ENCODE assay signal across 1 cellular context in genomic region chr1:151108331-151108730, GRCh38.
A peak's percentile ranks its signal among the peaks of the same experiment; 100 is the strongest.
TF ChIP-seq lines count a peak whose summit lies in the region.

No MANE protein-coding gene starts in this region.

TF ChIP-seq in HepG2, 621 proteins besides CTCF, POLR2A, EP300 and RAD21 (continued from another document and continues in another):
- TF ChIP-seq, protein P1, sequence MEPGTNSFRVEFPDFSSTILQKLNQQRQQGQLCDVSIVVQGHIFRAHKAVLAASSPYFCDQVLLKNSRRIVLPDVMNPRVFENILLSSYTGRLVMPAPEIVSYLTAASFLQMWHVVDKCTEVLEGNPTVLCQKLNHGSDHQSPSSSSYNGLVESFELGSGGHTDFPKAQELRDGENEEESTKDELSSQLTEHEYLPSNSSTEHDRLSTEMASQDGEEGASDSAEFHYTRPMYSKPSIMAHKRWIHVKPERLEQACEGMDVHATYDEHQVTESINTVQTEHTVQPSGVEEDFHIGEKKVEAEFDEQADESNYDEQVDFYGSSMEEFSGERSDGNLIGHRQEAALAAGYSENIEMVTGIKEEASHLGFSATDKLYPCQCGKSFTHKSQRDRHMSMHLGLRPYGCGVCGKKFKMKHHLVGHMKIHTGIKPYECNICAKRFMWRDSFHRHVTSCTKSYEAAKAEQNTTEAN (CRISPR knock-in tag; conservative IDR thresholded peaks at IDR 0.05), result peak; percentile 80
- TF ChIP-seq ZNF678 (CRISPR knock-in tag; IDR thresholded peaks at IDR 0.05), result no peak
- no peak for TF ChIP-seq ZNF530 (CRISPR knock-in tag; IDR thresholded peaks at IDR 0.05; ENCODE audit: low read depth)
- 0 out of 2 replicates have a peak, but pooled peaks have one; percentile 31 for TF ChIP-seq ZGPAT (CRISPR knock-in tag; IDR thresholded peaks at IDR 0.05)
- no peak for TF ChIP-seq BHLHE40 (IDR thresholded peaks at IDR 0.05; ENCODE audit: low read length)
- TF ChIP-seq ZNF350 (CRISPR knock-in tag; IDR thresholded peaks at IDR 0.05; ENCODE audit: borderline replicate concordance, low read depth), result peak; percentile 39; the same call in 1 of the 2 replicates
- 0 out of 2 replicates have a peak, but pooled peaks have one; percentile 43 for TF ChIP-seq ZNF580 (CRISPR knock-in tag; IDR thresholded peaks at IDR 0.05; ENCODE audit: borderline replicate concordance, low read depth)
- no peak for TF ChIP-seq ATRX (CRISPR knock-in tag; IDR thresholded peaks at IDR 0.05; ENCODE audit: borderline replicate concordance)
- peak; percentile 56; the same call in 1 of the 2 replicates for TF ChIP-seq FOXK1 (CRISPR knock-in tag; IDR thresholded peaks at IDR 0.05; ENCODE audit: borderline replicate concordance, low read depth)
- TF ChIP-seq ZNF329 (CRISPR knock-in tag; IDR thresholded peaks at IDR 0.05; ENCODE audit: low read depth), result no peak
- no peak for TF ChIP-seq PAF1 (CRISPR knock-in tag; IDR thresholded peaks at IDR 0.05)
- no peak for TF ChIP-seq ZNF326 (CRISPR knock-in tag; IDR thresholded peaks at IDR 0.05; ENCODE audit: borderline replicate concordance)
- TF ChIP-seq ARHGAP35 (CRISPR knock-in tag; IDR thresholded peaks at IDR 0.05; ENCODE audit: borderline replicate concordance), result no peak
- no peak for TF ChIP-seq CBX1 (IDR thresholded peaks at IDR 0.05; ENCODE audit: low read depth)
- TF ChIP-seq RARA (CRISPR knock-in tag; IDR thresholded peaks at IDR 0.05), result peak; percentile 75
- no peak for TF ChIP-seq FOXP1 (IDR thresholded peaks at IDR 0.05)
- peak; percentile 32; the same call in 1 of the 2 replicates for TF ChIP-seq FOXP1 (CRISPR knock-in tag; IDR thresholded peaks at IDR 0.05)
- TF ChIP-seq SOX13 (IDR thresholded peaks at IDR 0.05), result no peak
- TF ChIP-seq SOX13 (CRISPR knock-in tag; conservative IDR thresholded peaks at IDR 0.05 in 1 of 2, IDR thresholded peaks at IDR 0.05 in 1 of 2), result peak in 1 of 2 experiments; percentile 52; a peak in 1 of 4 replicates
- peak; percentile 32; the same call in 1 of the 2 replicates for TF ChIP-seq ZMYM4 (CRISPR knock-in tag; IDR thresholded peaks at IDR 0.05)
- TF ChIP-seq, protein P2, sequence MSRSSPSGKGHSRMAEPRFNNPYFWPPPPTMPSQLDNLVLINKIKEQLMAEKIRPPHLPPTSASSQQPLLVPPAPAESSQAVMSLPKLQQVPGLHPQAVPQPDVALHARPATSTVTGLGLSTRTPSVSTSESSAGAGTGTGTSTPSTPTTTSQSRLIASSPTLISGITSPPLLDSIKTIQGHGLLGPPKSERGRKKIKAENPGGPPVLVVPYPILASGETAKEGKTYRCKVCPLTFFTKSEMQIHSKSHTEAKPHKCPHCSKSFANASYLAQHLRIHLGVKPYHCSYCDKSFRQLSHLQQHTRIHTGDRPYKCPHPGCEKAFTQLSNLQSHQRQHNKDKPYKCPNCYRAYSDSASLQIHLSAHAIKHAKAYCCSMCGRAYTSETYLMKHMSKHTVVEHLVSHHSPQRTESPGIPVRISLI (CRISPR knock-in tag; IDR thresholded peaks at IDR 0.05; ENCODE audit: borderline replicate concordance), result peak; percentile 35; the same call in 1 of the 2 replicates
- no peak for TF ChIP-seq ZNF143 (CRISPR knock-in tag; IDR thresholded peaks at IDR 0.05)
- no peak for TF ChIP-seq PAWR (CRISPR knock-in tag; IDR thresholded peaks at IDR 0.05; ENCODE audit: borderline replicate concordance)
- peak; percentile 42; the same call in 1 of the 2 replicates for TF ChIP-seq RXRB (CRISPR knock-in tag; IDR thresholded peaks at IDR 0.05; ENCODE audit: borderline replicate concordance)
- TF ChIP-seq, protein P3, sequence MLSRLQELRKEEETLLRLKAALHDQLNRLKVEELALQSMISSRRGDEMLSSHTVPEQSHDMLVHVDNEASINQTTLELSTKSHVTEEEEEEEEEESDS (CRISPR knock-in tag; IDR thresholded peaks at IDR 0.05; ENCODE audit: borderline replicate concordance), result no peak
- no peak for TF ChIP-seq GTF2F1 (IDR thresholded peaks at IDR 0.05; ENCODE audit: low read length)
- TF ChIP-seq SMARCC2 (IDR thresholded peaks at IDR 0.05), result no peak
- TF ChIP-seq HNF1A (IDR thresholded peaks at IDR 0.05; ENCODE audit: low read depth), result no peak
- no peak for TF ChIP-seq HNF1A (CRISPR knock-in tag; IDR thresholded peaks at IDR 0.05; ENCODE audit: borderline replicate concordance)
- TF ChIP-seq ARNT2 (CRISPR knock-in tag; IDR thresholded peaks at IDR 0.05; ENCODE audit: low read depth), result no peak
- TF ChIP-seq KDM1A (CRISPR knock-in tag; IDR thresholded peaks at IDR 0.05), result peak; percentile 63; the same call in 1 of the 2 replicates
- TF ChIP-seq HOXD1 (CRISPR knock-in tag; IDR thresholded peaks at IDR 0.05), result no peak
- TF ChIP-seq HDAC1 (CRISPR knock-in tag; IDR thresholded peaks at IDR 0.05), result 0 out of 2 replicates have a peak, but pooled peaks have one; percentile 40
- TF ChIP-seq, protein P4, sequence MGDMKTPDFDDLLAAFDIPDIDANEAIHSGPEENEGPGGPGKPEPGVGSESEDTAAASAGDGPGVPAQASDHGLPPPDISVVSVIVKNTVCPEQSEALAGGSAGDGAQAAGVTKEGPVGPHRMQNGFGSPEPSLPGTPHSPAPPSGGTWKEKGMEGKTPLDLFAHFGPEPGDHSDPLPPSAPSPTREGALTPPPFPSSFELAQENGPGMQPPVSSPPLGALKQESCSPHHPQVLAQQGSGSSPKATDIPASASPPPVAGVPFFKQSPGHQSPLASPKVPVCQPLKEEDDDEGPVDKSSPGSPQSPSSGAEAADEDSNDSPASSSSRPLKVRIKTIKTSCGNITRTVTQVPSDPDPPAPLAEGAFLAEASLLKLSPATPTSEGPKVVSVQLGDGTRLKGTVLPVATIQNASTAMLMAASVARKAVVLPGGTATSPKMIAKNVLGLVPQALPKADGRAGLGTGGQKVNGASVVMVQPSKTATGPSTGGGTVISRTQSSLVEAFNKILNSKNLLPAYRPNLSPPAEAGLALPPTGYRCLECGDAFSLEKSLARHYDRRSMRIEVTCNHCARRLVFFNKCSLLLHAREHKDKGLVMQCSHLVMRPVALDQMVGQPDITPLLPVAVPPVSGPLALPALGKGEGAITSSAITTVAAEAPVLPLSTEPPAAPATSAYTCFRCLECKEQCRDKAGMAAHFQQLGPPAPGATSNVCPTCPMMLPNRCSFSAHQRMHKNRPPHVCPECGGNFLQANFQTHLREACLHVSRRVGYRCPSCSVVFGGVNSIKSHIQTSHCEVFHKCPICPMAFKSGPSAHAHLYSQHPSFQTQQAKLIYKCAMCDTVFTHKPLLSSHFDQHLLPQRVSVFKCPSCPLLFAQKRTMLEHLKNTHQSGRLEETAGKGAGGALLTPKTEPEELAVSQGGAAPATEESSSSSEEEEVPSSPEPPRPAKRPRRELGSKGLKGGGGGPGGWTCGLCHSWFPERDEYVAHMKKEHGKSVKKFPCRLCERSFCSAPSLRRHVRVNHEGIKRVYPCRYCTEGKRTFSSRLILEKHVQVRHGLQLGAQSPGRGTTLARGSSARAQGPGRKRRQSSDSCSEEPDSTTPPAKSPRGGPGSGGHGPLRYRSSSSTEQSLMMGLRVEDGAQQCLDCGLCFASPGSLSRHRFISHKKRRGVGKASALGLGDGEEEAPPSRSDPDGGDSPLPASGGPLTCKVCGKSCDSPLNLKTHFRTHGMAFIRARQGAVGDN (CRISPR knock-in tag; IDR thresholded peaks at IDR 0.05), result no peak
- TF ChIP-seq MXD4 (CRISPR knock-in tag; IDR thresholded peaks at IDR 0.05), result no peak
- TF ChIP-seq, protein P5, sequence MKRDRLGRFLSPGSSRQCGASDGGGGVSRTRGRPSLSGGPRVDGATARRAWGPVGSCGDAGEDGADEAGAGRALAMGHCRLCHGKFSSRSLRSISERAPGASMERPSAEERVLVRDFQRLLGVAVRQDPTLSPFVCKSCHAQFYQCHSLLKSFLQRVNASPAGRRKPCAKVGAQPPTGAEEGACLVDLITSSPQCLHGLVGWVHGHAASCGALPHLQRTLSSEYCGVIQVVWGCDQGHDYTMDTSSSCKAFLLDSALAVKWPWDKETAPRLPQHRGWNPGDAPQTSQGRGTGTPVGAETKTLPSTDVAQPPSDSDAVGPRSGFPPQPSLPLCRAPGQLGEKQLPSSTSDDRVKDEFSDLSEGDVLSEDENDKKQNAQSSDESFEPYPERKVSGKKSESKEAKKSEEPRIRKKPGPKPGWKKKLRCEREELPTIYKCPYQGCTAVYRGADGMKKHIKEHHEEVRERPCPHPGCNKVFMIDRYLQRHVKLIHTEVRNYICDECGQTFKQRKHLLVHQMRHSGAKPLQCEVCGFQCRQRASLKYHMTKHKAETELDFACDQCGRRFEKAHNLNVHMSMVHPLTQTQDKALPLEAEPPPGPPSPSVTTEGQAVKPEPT (CRISPR knock-in tag; IDR thresholded peaks at IDR 0.05; ENCODE audit: low read depth), result no peak
- peak; percentile 31; the same call in 1 of the 2 replicates for TF ChIP-seq FOXP4 (CRISPR knock-in tag; IDR thresholded peaks at IDR 0.05)
- no peak for TF ChIP-seq SOX6 (IDR thresholded peaks at IDR 0.05)
- 0 out of 2 replicates have a peak, but pooled peaks have one; percentile 34 for TF ChIP-seq SOX6 (CRISPR knock-in tag; IDR thresholded peaks at IDR 0.05)
- TF ChIP-seq, protein P6, sequence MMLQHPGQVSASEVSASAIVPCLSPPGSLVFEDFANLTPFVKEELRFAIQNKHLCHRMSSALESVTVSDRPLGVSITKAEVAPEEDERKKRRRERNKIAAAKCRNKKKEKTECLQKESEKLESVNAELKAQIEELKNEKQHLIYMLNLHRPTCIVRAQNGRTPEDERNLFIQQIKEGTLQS (CRISPR knock-in tag; IDR thresholded peaks at IDR 0.05), result peak; percentile 87
- 0 out of 2 replicates have a peak, but pooled peaks have one; percentile 31 for TF ChIP-seq NCOA2 (CRISPR knock-in tag; IDR thresholded peaks at IDR 0.05)
- no peak for TF ChIP-seq BCL6 (CRISPR knock-in tag; IDR thresholded peaks at IDR 0.05)
- TF ChIP-seq, protein P7, sequence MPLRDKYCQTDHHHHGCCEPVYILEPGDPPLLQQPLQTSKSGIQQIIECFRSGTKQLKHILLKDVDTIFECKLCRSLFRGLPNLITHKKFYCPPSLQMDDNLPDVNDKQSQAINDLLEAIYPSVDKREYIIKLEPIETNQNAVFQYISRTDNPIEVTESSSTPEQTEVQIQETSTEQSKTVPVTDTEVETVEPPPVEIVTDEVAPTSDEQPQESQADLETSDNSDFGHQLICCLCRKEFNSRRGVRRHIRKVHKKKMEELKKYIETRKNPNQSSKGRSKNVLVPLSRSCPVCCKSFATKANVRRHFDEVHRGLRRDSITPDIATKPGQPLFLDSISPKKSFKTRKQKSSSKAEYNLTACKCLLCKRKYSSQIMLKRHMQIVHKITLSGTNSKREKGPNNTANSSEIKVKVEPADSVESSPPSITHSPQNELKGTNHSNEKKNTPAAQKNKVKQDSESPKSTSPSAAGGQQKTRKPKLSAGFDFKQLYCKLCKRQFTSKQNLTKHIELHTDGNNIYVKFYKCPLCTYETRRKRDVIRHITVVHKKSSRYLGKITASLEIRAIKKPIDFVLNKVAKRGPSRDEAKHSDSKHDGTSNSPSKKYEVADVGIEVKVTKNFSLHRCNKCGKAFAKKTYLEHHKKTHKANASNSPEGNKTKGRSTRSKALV (CRISPR knock-in tag; IDR thresholded peaks at IDR 0.05), result no peak
- no peak; the same call in 1 of the 2 replicates for TF ChIP-seq SMAD3 (CRISPR knock-in tag; IDR thresholded peaks at IDR 0.05)
- TF ChIP-seq ZNF619 (CRISPR knock-in tag; IDR thresholded peaks at IDR 0.05), result no peak
